In the genomic region with DNA sequence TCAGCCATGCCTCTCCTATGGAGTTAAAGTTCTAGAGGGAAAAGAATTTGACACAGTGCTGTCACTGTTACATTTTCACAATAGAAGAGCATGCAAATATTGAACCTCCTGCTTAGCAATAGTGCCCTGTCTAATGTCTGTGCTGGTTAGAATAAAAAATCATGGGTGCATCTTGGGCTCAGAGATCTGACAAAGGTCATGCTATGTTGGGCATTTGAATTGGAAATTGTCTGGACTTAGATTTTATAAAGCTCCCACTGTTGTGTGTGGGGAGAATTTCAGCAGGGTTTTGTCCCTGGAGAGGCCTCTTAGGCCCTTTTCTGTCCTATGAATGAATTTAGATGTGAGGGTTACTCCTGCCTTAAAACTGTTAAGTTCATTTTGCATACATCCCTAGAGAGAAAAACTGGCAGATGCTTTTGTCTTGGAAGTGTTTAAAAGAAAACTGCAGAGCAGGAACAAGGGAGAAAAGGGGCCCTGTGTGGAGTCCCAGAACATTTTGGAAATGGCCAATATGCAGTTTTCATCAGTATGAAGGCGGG, we compare ENCODE assay signal across 28 cellular contexts. TPM values are rescaled to one million over a fixed set of nuclear protein-coding genes. Genes with fewer than 3 reads are reported as not detected.
A peak's percentile ranks its signal among the peaks of the same experiment; 100 is the strongest.
DNase-seq lines count a peak whose midpoint lies in the region; ATAC-seq and TF ChIP-seq lines count a peak whose summit lies in the region.
"Had no signal": no experiment of that assay in that cellular context is flagged by ENCODE, and none has a peak within 500 bp of the region (broad histone marks: within the 10 kb centered on the region; RNA-seq: fewer than 3 reads in every experiment).

No MANE protein-coding gene starts in this region.

- H3K27ac Mint-ChIP-seq in activated naive CD8-positive, alpha-beta T cell treated with anti-CD3 and anti-CD28 coated beads for 36 hours, result no peak overlapping the region
- H3K27ac Mint-ChIP-seq: activated naive CD4-positive, alpha-beta T cell treated with anti-CD3 and anti-CD28 coated beads, Interleukin-2, amount 50 U/mL, for 24 hours; activated T-helper 1 cell treated with anti-CD3 and anti-CD28 coated beads, Interleukin-12 subunit alpha, Interleukin-12 subunit beta, Interleukin-2, Interleukin-4 antibody, amounts not matched to agents 30 ng/mL and 10 ng/mL and 1 ng/mL, durations not matched to agents 14 hours and 24 hours and 36 hours; B cell; nephron progenitor cell; stimulated activated memory B cell treated with anti-CD40 and anti-IgM and Interleukin-4, amounts not matched to agents 10 μg/mL and 1 μg/mL and 100 μg/mL, for 72 hours had no signal

- no peaks in the 10 kb centered on the region for H3K27me3 Mint-ChIP-seq in activated naive CD8-positive, alpha-beta T cell treated with anti-CD3 and anti-CD28 coated beads for 36 hours
- H3K27me3 Mint-ChIP-seq: activated naive CD4-positive, alpha-beta T cell treated with anti-CD3 and anti-CD28 coated beads, Interleukin-2, amount 50 U/mL, for 24 hours; B cell; stimulated activated memory B cell treated with anti-CD40 and anti-IgM and Interleukin-4, amounts not matched to agents 10 μg/mL and 1 μg/mL and 100 μg/mL, for 72 hours had no signal

- ATAC-seq in Right ventricle myocardium inferior (no peak), GM21515 (IDR thresholded peaks at IDR 0.05; ENCODE audit: unreplicated experiment) (no peak)
- ATAC-seq: foreskin keratinocyte; HepG2; stimulated activated memory B cell treated with anti-CD40 and anti-IgM and Interleukin-4, amounts not matched to agents 10 μg/mL and 1 μg/mL and 100 μg/mL, for 72 hours had no signal

- H3K4me3 Mint-ChIP-seq in activated naive CD8-positive, alpha-beta T cell treated with anti-CD3 and anti-CD28 coated beads for 36 hours, result no peak overlapping the region
- H3K4me3 Mint-ChIP-seq: activated naive CD4-positive, alpha-beta T cell treated with anti-CD3 and anti-CD28 coated beads, Interleukin-2, amount 50 U/mL, for 24 hours; activated T-helper 1 cell treated with anti-CD3 and anti-CD28 coated beads, Interleukin-12 subunit alpha, Interleukin-12 subunit beta, Interleukin-2, Interleukin-4 antibody, amounts not matched to agents 30 ng/mL and 10 ng/mL and 1 ng/mL, durations not matched to agents 14 hours and 24 hours and 36 hours; B cell; nephron progenitor cell; stimulated activated memory B cell treated with anti-CD40 and anti-IgM and Interleukin-4, amounts not matched to agents 10 μg/mL and 1 μg/mL and 100 μg/mL, for 72 hours had no signal

- DNase-seq in cardiac muscle cell (ENCODE audit: low read depth in 1 of 2, low spot score in 1 of 2) (no peak), Right ventricle myocardium inferior (ENCODE audit: missing footprints) (no peak), globus pallidus (ENCODE audit: low spot score) (peak; percentile 74), osteoblast (ENCODE audit: insufficient read length, low spot score, missing footprints) (no peak), transverse colon (no peak), HuH-7 (ENCODE audit: low spot score) (no peak)
- DNase-seq in activated naive CD8-positive, alpha-beta T cell treated with anti-CD3 and anti-CD28 coated beads for 36 hours, result no peak
- DNase-seq: 8988T; activated CD4-positive, alpha-beta T cell treated with anti-CD3 and anti-CD28 coated beads, Interleukin-2, amount 50 U/mL, for 1 hour; DMS79 treated with DMSO at 0.1 percent for 48 hours; foreskin keratinocyte; NCI-H1417 treated with DMSO at 0.1 percent for 48 hours; NCI-H524; nephron progenitor cell; RPMI8226; SK-N-SH; thyroid gland had no signal

- H3K9me3 ChIP-seq in cardiac muscle cell (ENCODE audit: low read depth) (no peaks in the 10 kb centered on the region), osteoblast (ENCODE audit: low read depth, low read length) (no peaks in the 10 kb centered on the region), transverse colon (no peaks in the 10 kb centered on the region)
- H3K9me3 ChIP-seq: prostate gland, SK-N-SH, thyroid gland had no signal

- H2AFZ ChIP-seq in osteoblast (ENCODE audit: low read length), result no peak overlapping the region

- intact Hi-C loops in Right ventricle myocardium inferior (cut with DNase I) (loop anchor here (5.0 kb wide), 1 partner anchor 502 kb away; the partner anchor contains the start of gene MEIS2), transverse colon (cut with DNase I; ENCODE audit: low total_unique reads) (loop anchor here (10.0 kb wide), 1 partner anchor 505 kb away; the partner anchor contains the start of gene MEIS2)

- no peak overlapping the region for H3K4me3 ChIP-seq in cardiac muscle cell
- no peak overlapping the region for H3K4me3 ChIP-seq in osteoblast (ENCODE audit: insufficient read depth, low read length)
- no peak overlapping the region for H3K4me3 ChIP-seq in transverse colon
- H3K4me3 ChIP-seq: GM12878, prostate gland, skin epidermis, thyroid gland had no signal

- H3K27ac ChIP-seq in cardiac muscle cell (peak overlapping the region; percentile 89), osteoblast (ENCODE audit: low read depth, low read length) (peak overlapping the region; percentile 94), transverse colon (peak overlapping the region in 3 of 4 donors; percentile 28 to 74 (median 56))
- H3K27ac ChIP-seq: epithelial cell of prostate, HL-60, prostate gland, skin epidermis, thyroid gland had no signal

- H3K36me3 ChIP-seq in cardiac muscle cell (no peaks in the 10 kb centered on the region), osteoblast (ENCODE audit: insufficient read depth, low read length) (no peaks in the 10 kb centered on the region), transverse colon (no peaks in the 10 kb centered on the region)
- H3K36me3 ChIP-seq: prostate gland, thyroid gland had no signal

- H3K4me1 ChIP-seq in cardiac muscle cell (ENCODE audit: low read depth) (peaks cover 89% of the 10 kb centered on the region), osteoblast (ENCODE audit: insufficient read depth, low read length) (peaks cover 9% of the 10 kb centered on the region), transverse colon (peaks cover 0 to 8% (median 7%) of the 10 kb centered on the region in 4 donors)
- H3K4me1 ChIP-seq: prostate gland, thyroid gland had no signal

- TF ChIP-seq CTCF in cardiac muscle cell (IDR thresholded peaks at IDR 0.05; ENCODE audit: low read depth, low read length) (no peak), osteoblast (IDR thresholded peaks at IDR 0.05; ENCODE audit: extremely low read depth, low read depth, low read length) (no peak), transverse colon (IDR thresholded peaks at IDR 0.05) (no peak)

- H3K79me2 ChIP-seq in osteoblast (ENCODE audit: insufficient read depth, low read length), result peaks cover 17% of the 10 kb centered on the region

- no peak for TF ChIP-seq EP300 in transverse colon (IDR thresholded peaks at IDR 0.05; ENCODE audit: low read depth)

- no peak for TF ChIP-seq POLR2A in transverse colon (IDR thresholded peaks at IDR 0.05)

- H3K36me3 Mint-ChIP-seq in activated naive CD8-positive, alpha-beta T cell treated with anti-CD3 and anti-CD28 coated beads for 36 hours, result peaks cover 1% of the 10 kb centered on the region

- in situ Hi-C loops in transverse colon (cut with MboI; ENCODE audit: low pct_ligation_motif_present in 1 of 4, low pct_unique_long_range_greater_than_20kb in 1 of 4, low sequenced_read_pairs in 3 of 4), result no loop called here

- no peak overlapping the region for H3K4me2 ChIP-seq in osteoblast (ENCODE audit: insufficient read depth, low read length)

- H3K9me3 Mint-ChIP-seq in activated naive CD8-positive, alpha-beta T cell treated with anti-CD3 and anti-CD28 coated beads for 36 hours, result no peaks in the 10 kb centered on the region
- H3K9me3 Mint-ChIP-seq: activated naive CD4-positive, alpha-beta T cell treated with anti-CD3 and anti-CD28 coated beads, Interleukin-2, amount 50 U/mL, for 24 hours; activated T-helper 1 cell treated with anti-CD3 and anti-CD28 coated beads, Interleukin-12 subunit alpha, Interleukin-12 subunit beta, Interleukin-2, Interleukin-4 antibody, amounts not matched to agents 30 ng/mL and 10 ng/mL and 1 ng/mL, durations not matched to agents 14 hours and 24 hours and 36 hours; nephron progenitor cell; stimulated activated memory B cell treated with anti-CD40 and anti-IgM and Interleukin-4, amounts not matched to agents 10 μg/mL and 1 μg/mL and 100 μg/mL, for 72 hours had no signal

- H4K20me1 ChIP-seq in osteoblast (ENCODE audit: insufficient read depth, low read length), result no peaks in the 10 kb centered on the region

- H3K27me3 ChIP-seq in cardiac muscle cell (no peaks in the 10 kb centered on the region), osteoblast (ENCODE audit: insufficient read depth, low read length) (no peaks in the 10 kb centered on the region), transverse colon (no peaks in the 10 kb centered on the region)
- H3K27me3 ChIP-seq: foreskin keratinocyte, thyroid gland had no signal

- peaks cover 12% of the 10 kb centered on the region for H3K4me1 Mint-ChIP-seq in activated naive CD8-positive, alpha-beta T cell treated with anti-CD3 and anti-CD28 coated beads for 36 hours
- H3K4me1 Mint-ChIP-seq: B cell had no signal

- 100% methylated on average over 1 of the region's 1 CpG for WGBS in transverse colon (ENCODE audit: low coverage in 1 of 2), 2 donors

RNA-seq across cellular contexts. Expression of gene CDIN1, which starts 20.5 kb away (rescaled TPM):
- 47.5 and 77.3 TPM in 2 replicates for total RNA-seq in cardiac muscle cell
- polyA plus RNA-seq in cardiac muscle cell, result 71.5 and 154 TPM in 2 replicates
- 176 TPM for total RNA-seq in Right ventricle myocardium inferior
- total RNA-seq in osteoblast, result 8.7 and 9.1 TPM in 2 replicates
- total RNA-seq in transverse colon, result 100 to 1,000 TPM in 1 of 4 donors, 1 to 10 TPM in 3; 3.0 to 151 (median 8.5) TPM
- total RNA-seq in activated naive CD8-positive, alpha-beta T cell treated with anti-CD3 and anti-CD28 coated beads for 36 hours, result 10 to 100 TPM; 11.5 to 13.6 TPM
